Comparison of ENCODE assay signal across 8 cellular contexts in the genomic region with DNA sequence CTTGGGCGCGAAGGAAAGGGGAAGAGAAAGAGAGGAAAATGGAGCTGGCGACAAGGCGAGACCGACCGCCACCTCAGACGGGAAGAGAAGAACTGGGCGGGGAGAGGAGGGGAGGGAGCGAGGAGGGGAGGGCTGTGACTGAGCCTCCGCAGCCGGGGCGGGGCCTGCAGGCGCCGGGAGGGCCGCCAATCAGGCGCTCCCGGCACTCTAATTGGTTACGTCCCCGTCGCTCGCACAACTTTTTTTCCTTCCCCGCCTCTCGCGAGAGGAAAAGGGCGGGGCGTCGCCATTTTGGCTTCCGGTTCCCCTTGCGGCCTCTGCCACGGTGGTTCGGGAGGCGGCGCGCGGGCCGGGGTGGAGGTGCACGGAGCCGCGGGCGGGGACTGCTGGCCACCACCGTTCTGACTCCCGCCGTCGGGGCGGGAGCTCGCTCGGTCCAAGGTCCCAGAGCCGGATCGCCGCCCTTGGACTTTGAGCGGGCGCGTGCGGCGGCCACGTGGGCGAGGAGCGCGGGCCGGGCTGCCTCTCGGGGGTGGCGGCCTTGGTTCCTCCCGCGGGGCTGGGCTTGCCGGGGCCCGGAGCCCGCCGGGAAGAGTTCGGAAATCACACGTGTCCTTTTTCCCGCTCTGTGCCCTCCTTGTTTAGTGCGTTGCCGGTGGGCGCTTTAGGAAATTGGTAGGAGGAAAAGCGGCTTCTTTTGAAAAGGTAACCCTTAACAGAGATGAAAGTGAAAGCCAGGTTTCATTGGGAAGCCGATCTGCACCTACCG. TPM values are rescaled to one million over a fixed set of nuclear protein-coding genes. Genes with fewer than 3 reads are reported as not detected.
DNase-seq lines count a peak whose midpoint lies in the region; ATAC-seq and TF ChIP-seq lines count a peak whose summit lies in the region.

A gene (minus strand): TSS at position 94 of the 769 bp plus-strand sequence. CDS start 176 bp downstream, outside the sequence.

- peaks cover 0 to 4% (median 0%) of the 10 kb centered on the region in 9 donors for H3K36me3 ChIP-seq in heart right ventricle

- no peaks in the 10 kb centered on the region for H3K9me3 ChIP-seq in heart right ventricle

- ATAC-seq in GM18498 (IDR thresholded peaks at IDR 0.05; ENCODE audit: unreplicated experiment) = peak; percentile 84
- peak; percentile 83 for ATAC-seq in HG02885 (IDR thresholded peaks at IDR 0.05; ENCODE audit: poor library complexity, unreplicated experiment)
- peak; percentile 99 to 100 (median 99) for ATAC-seq in heart right ventricle

- intact Hi-C loops in T-helper 1 cell treated with Interleukin-12 subunit alpha and Interleukin-12 subunit beta and Interleukin-4 antibody, amounts not matched to agents 30 ng/mL and 1 ng/mL, for 36 hours (cut with micrococcal nuclease) = loop anchor here (1.0 to 10.0 kb wide), 15 partner anchors 60 to 989 kb away; a partner anchor contains a TSS
- intact Hi-C loops in heart right ventricle (cut with DNase I) (loop anchor here in 7 of 10 donors (2.0 to 10.0 kb wide), 6 partner anchors 59 to 129 kb away; a partner anchor contains a TSS), posterior cingulate gyrus (cut with DNase I) (loop anchor here (1.0 to 5.0 kb wide), 4 partner anchors 44 to 129 kb away; a partner anchor contains a TSS)

- WGBS in heart right ventricle, 2 donors = 0 to 1% methylated on average over 68 to 77 of the region's 77 CpGs

- peaks cover 11% of the 10 kb centered on the region for H3K36me3 Mint-ChIP-seq in type B pancreatic cell

- H3K27me3 Mint-ChIP-seq in type B pancreatic cell = no peaks in the 10 kb centered on the region

- H3K4me1 Mint-ChIP-seq in type B pancreatic cell (ENCODE audit: unreplicated experiment) = peaks cover 36% of the 10 kb centered on the region

- DNase-seq in NCI-H1694 (lab: John Stamatoyannopoulos, UW) (peak; percentile 88), amniotic epithelial cell (ENCODE audit: low read depth) (peak; percentile 93), heart right ventricle (peak; percentile 96), posterior cingulate gyrus (peak; percentile 93 to 99 (median 95)), type B pancreatic cell (ENCODE audit: extremely low spot score, unreplicated experiment) (peak; percentile 98)

- peak within 1 kb of the TSS; percentile 67 to 96 (median 92) for H3K4me3 ChIP-seq in heart right ventricle

- TF ChIP-seq CTCF in heart right ventricle (IDR thresholded peaks at IDR 0.05) = peak in 1 of 9 donors; percentile 21
- TF ChIP-seq CTCF in type B pancreatic cell (conservative IDR thresholded peaks at IDR 0.05) = no peak

- H3K4me3 Mint-ChIP-seq in type B pancreatic cell = peak within 1 kb of the TSS; percentile 96

- no peaks in the 10 kb centered on the region for H3K27me3 ChIP-seq in heart right ventricle

- peak within 1 kb of the TSS; percentile 90 for H3K27ac Mint-ChIP-seq in type B pancreatic cell

- H3K9me3 Mint-ChIP-seq in type B pancreatic cell = no peaks in the 10 kb centered on the region

- peak within 1 kb of the TSS; percentile 83 to 100 (median 98) for H3K27ac ChIP-seq in heart right ventricle

- H3K4me1 ChIP-seq in heart right ventricle = peaks cover 0 to 50% (median 47%) of the 10 kb centered on the region in 9 donors

RNA-seq across cellular contexts. Expression of the gene that starts here (rescaled TPM):
- 231 and 232 TPM in 2 replicates for total RNA-seq in T-helper 1 cell treated with Interleukin-12 subunit alpha and Interleukin-12 subunit beta and Interleukin-4 antibody, amounts not matched to agents 30 ng/mL and 1 ng/mL, for 36 hours
- total RNA-seq in heart right ventricle (100 to 1,000 TPM in 6 of 10 donors, 10 to 100 TPM in 4; 89.1 to 145 (median 102) TPM), type B pancreatic cell (ENCODE audit: low replicate concordance) (245 TPM in 2 replicates)
- polyA plus RNA-seq in heart right ventricle = 10 to 100 TPM; 21.8 to 99.6 TPM

Comparison
In these comparisons a context has a peak if more than half of its experiments do, and no peak if none do; other contexts are left out.
1. Peak in every context shown above with its lines: DNase-seq, ATAC-seq, H3K4me3 ChIP-seq and H3K27ac ChIP-seq.